Comparison of ENCODE assay signal across 1 cellular context in genomic region chr1:1333551-1334241, GRCh38.
A peak's percentile ranks its signal among the peaks of the same experiment; 100 is the strongest.
TF ChIP-seq lines count a peak whose summit lies in the region.

No MANE protein-coding gene starts in this region.

TF ChIP-seq in H1, 55 proteins besides CTCF, POLR2A, EP300 and RAD21:
- TF ChIP-seq POLR2AphosphoS5 (IDR thresholded peaks at IDR 0.05; ENCODE audit: low read depth, low read length) (peak; percentile 39; the same call in 1 of the 2 replicates), SUZ12 (IDR thresholded peaks at IDR 0.05; ENCODE audit: low read length) (no peak)
